ENCODE assay signal across 23 cellular contexts in genomic region chr9:113148377-113148715, GRCh38.
"Had no signal": no experiment of that assay in that cellular context is flagged by ENCODE, and none has a peak within 500 bp of the region (broad histone marks: within the 10 kb centered on the region; RNA-seq: fewer than 3 reads in every experiment).

No MANE protein-coding gene starts in this region.

- H3K27ac ChIP-seq: SJSA1, SK-N-MC had no signal

- DNase-seq: IMR-90, Karpas-422, KG1, MG63, NCI-H1092, NCI-H1105 treated with DMSO at 0.1 percent for 48 hours, NCI-H1417 treated with DMSO at 0.1 percent for 48 hours, NCI-H146, NCI-H1694 treated with DMSO at 0.1 percent for 48 hours, NCI-H2029, NCI-H2081 treated with DMSO at 0.1 percent for 48 hours, NCI-H2171, NCI-H226, NCI-H446, NCI-H510A, NCI-H524 treated with DMSO at 0.1 percent for 48 hours, NCI-H69, NCI-H774, Right ventricle myocardium superior, RPMI8226, SIG-M5 had no signal
